ENCODE assay signal across 2 cellular contexts in genomic region chr17:10879110-10879509, GRCh38.
TF ChIP-seq lines count a peak whose summit lies in the region.

No MANE protein-coding gene starts in this region.

TF ChIP-seq in SK-N-SH, 30 proteins besides CTCF, POLR2A, EP300 and RAD21 (continued from another document):
- TF ChIP-seq MAX (IDR thresholded peaks at IDR 0.05; ENCODE audit: low read depth), result no peak
- no peak for TF ChIP-seq GABPA (IDR thresholded peaks at IDR 0.05; ENCODE audit: low read depth)
- no peak for TF ChIP-seq JUND (IDR thresholded peaks at IDR 0.05)
- no peak for TF ChIP-seq RXRA (IDR thresholded peaks at IDR 0.05; ENCODE audit: borderline replicate concordance, low read depth)
- no peak for TF ChIP-seq IRF3 (IDR thresholded peaks at IDR 0.05; ENCODE audit: low read depth, low read length)
- TF ChIP-seq RFX5 (IDR thresholded peaks at IDR 0.05; ENCODE audit: low read length), result no peak
- TF ChIP-seq CHD2 (IDR thresholded peaks at IDR 0.05; ENCODE audit: low read length, partially characterized antibody), result no peak
- no peak for TF ChIP-seq EZH2phosphoT487 (IDR thresholded peaks at IDR 0.05; ENCODE audit: borderline replicate concordance, low read depth)
- TF ChIP-seq SMC3 (IDR thresholded peaks at IDR 0.05; ENCODE audit: low read depth, low read length), result no peak
TF ChIP-seq in SK-N-SH: peak in this region for 0.

TF ChIP-seq in SK-N-SH treated with all-trans-retinoic acid at 6 μM for 48 hours, 23 proteins besides CTCF, POLR2A, EP300 and RAD21 (continued from another document):
- TF ChIP-seq PATZ1 (CRISPR knock-in tag; IDR thresholded peaks at IDR 0.05; ENCODE audit: borderline replicate concordance) (no peak), ZC3H10 (CRISPR knock-in tag; IDR thresholded peaks at IDR 0.05) (no peak), TSHZ2 (CRISPR knock-in tag; IDR thresholded peaks at IDR 0.05) (no peak), TCF4 (CRISPR knock-in tag; IDR thresholded peaks at IDR 0.05; ENCODE audit: borderline replicate concordance) (no peak)
